In the genomic region with DNA sequence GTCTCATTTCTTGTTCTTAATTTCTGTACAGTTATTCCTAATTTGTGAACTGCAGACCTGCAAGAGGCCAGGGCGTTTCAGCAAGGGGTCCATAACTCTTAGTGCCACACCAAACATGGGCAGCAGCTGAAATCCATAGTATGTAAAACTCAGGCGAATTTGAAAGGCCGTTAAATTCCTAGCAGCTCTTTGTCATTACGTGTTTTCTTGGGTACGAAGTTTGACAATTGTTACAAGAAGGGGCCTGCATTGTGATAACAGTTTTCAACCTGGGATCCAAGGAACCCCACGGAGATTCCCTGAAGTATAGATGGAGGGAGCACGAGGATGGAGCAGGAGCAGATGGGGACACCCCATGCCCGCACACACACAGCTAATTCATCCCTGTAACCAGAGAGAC, we compare ENCODE assay signal across 30 cellular contexts.
DNase-seq lines count a peak whose midpoint lies in the region; ATAC-seq and TF ChIP-seq lines count a peak whose summit lies in the region.
"Had no signal": no experiment of that assay in that cellular context is flagged by ENCODE, and none has a peak within 500 bp of the region (broad histone marks: within the 10 kb centered on the region; RNA-seq: fewer than 3 reads in every experiment).

No MANE protein-coding gene starts in this region.

- H3K36me3 Mint-ChIP-seq in CD4-positive, CD25-positive, alpha-beta regulatory T cell, result no peaks in the 10 kb centered on the region
- peaks cover 3% of the 10 kb centered on the region for H3K36me3 Mint-ChIP-seq in IgD-negative memory B cell

- peak overlapping the region; percentile 89 for H2BK120ac ChIP-seq in trophoblast cell (ENCODE audit: insufficient read depth, low read length, poor library complexity)

- H3K9me3 Mint-ChIP-seq in CD4-positive, CD25-positive, alpha-beta regulatory T cell, result no peaks in the 10 kb centered on the region
- H3K9me3 Mint-ChIP-seq in IgD-negative memory B cell, result no peaks in the 10 kb centered on the region
- H3K9me3 Mint-ChIP-seq: activated CD4-positive, alpha-beta memory T cell treated with anti-CD3 and anti-CD28 coated beads, Interleukin-2, amount 10 ng/mL, durations not matched to agents 7 days and 5 days; activated naive CD4-positive, alpha-beta T cell treated with anti-CD3 and anti-CD28 coated beads for 36 hours; stimulated activated naive CD8-positive, alpha-beta T cell treated with anti-CD3 and anti-CD28 coated beads, Interleukin-15, Interleukin-2, amounts not matched to agents 100 ng/mL and 50 ng/mL, for 24 hours had no signal

- no peaks in the 10 kb centered on the region for H3K9me3 ChIP-seq in CD4-positive, CD25-positive, alpha-beta regulatory T cell (ENCODE audit: control insufficient read depth in 2 of 2, low read length in 2 of 2)
- H3K9me3 ChIP-seq in lower lobe of right lung (no peaks in the 10 kb centered on the region), trophoblast cell (ENCODE audit: insufficient read depth, low read depth, low read length) (peaks cover 2% of the 10 kb centered on the region), BE2C (no peaks in the 10 kb centered on the region)
- H3K9me3 ChIP-seq: body of pancreas, heart left ventricle, pancreas, testis, uterus had no signal

- WGBS in trophoblast cell (ENCODE audit: extremely low coverage, insufficient coverage, insufficient read length), result no CpG with 5 or more reads among the region's 8 CpGs

- H3K36me3 ChIP-seq in CD4-positive, CD25-positive, alpha-beta regulatory T cell (ENCODE audit: control insufficient read depth, insufficient read depth, low read length), result no peaks in the 10 kb centered on the region
- H3K36me3 ChIP-seq in lower lobe of right lung (no peaks in the 10 kb centered on the region), trophoblast cell (ENCODE audit: control insufficient read depth in 1 of 2, insufficient read depth in 2 of 2, low read length in 2 of 2) (no peaks in the 10 kb centered on the region), BE2C (no peaks in the 10 kb centered on the region)
- H3K36me3 ChIP-seq: heart left ventricle, pancreas, uterus had no signal

- no peak for ATAC-seq in CD4-positive, CD25-positive, alpha-beta regulatory T cell (ENCODE audit: low read depth in 2 of 2)
- ATAC-seq in lower lobe of right lung (no peak), HG02870 (IDR thresholded peaks at IDR 0.05; ENCODE audit: unreplicated experiment) (no peak)
- ATAC-seq: body of pancreas, heart left ventricle, left ventricle myocardium superior, pancreas had no signal

- no peak overlapping the region for H2AFZ ChIP-seq in trophoblast cell (ENCODE audit: insufficient read depth, low read length, poor library complexity)

- peak overlapping the region; percentile 57 for H3K14ac ChIP-seq in trophoblast cell (ENCODE audit: low read length)

- intact Hi-C loops in lower lobe of right lung (cut with DNase I), result no loop called here

- H3K27me3 ChIP-seq in CD4-positive, CD25-positive, alpha-beta regulatory T cell (ENCODE audit: control insufficient read depth, insufficient read depth, low read length), result no peaks in the 10 kb centered on the region
- H3K27me3 ChIP-seq in lower lobe of right lung (ENCODE audit: low read depth), result no peaks in the 10 kb centered on the region
- H3K27me3 ChIP-seq in trophoblast cell (ENCODE audit: insufficient read depth, low read length), result no peaks in the 10 kb centered on the region
- no peaks in the 10 kb centered on the region for H3K27me3 ChIP-seq in BE2C
- H3K27me3 ChIP-seq: body of pancreas, dorsolateral prefrontal cortex, heart left ventricle, pancreas, testis, uterus had no signal

- no peak overlapping the region for H3K23ac ChIP-seq in trophoblast cell (ENCODE audit: low read length)

- no peak for TF ChIP-seq CTCF in lower lobe of right lung (IDR thresholded peaks at IDR 0.05)
- no peak for TF ChIP-seq CTCF in BE2C (IDR thresholded peaks at IDR 0.05; ENCODE audit: low read depth, low read length)

- peak overlapping the region; percentile 82 for H4K91ac ChIP-seq in trophoblast cell (ENCODE audit: low read depth, low read length)

- no peak overlapping the region for H4K12ac ChIP-seq in trophoblast cell (ENCODE audit: low read depth, low read length)

- peak overlapping the region; percentile 33 for H3K18ac ChIP-seq in trophoblast cell (ENCODE audit: low read length)

- peak overlapping the region; percentile 51 to 87 (median 52) for H3K27ac Mint-ChIP-seq in CD4-positive, CD25-positive, alpha-beta regulatory T cell
- H3K27ac Mint-ChIP-seq in IgD-negative memory B cell, result peak overlapping the region in 2 of 3 donors; percentile 73 to 91
- H3K27ac Mint-ChIP-seq: activated CD4-positive, alpha-beta memory T cell treated with anti-CD3 and anti-CD28 coated beads, Interleukin-2, amount 10 ng/mL, durations not matched to agents 7 days and 5 days; activated naive CD4-positive, alpha-beta T cell treated with anti-CD3 and anti-CD28 coated beads for 36 hours; stimulated activated naive CD8-positive, alpha-beta T cell treated with anti-CD3 and anti-CD28 coated beads, Interleukin-15, Interleukin-2, amounts not matched to agents 100 ng/mL and 50 ng/mL, for 24 hours had no signal

- H3K4me2 ChIP-seq in trophoblast cell (ENCODE audit: low read length), result no peak overlapping the region

- peak overlapping the region; percentile 17 for H3K4ac ChIP-seq in trophoblast cell (ENCODE audit: low read depth, low read length)

- H3K27me3 Mint-ChIP-seq in CD4-positive, CD25-positive, alpha-beta regulatory T cell, result no peaks in the 10 kb centered on the region
- no peaks in the 10 kb centered on the region for H3K27me3 Mint-ChIP-seq in IgD-negative memory B cell
- H3K27me3 Mint-ChIP-seq: activated CD4-positive, alpha-beta memory T cell treated with anti-CD3 and anti-CD28 coated beads, Interleukin-2, amount 10 ng/mL, durations not matched to agents 7 days and 5 days; stimulated activated naive CD8-positive, alpha-beta T cell treated with anti-CD3 and anti-CD28 coated beads, Interleukin-15, Interleukin-2, amounts not matched to agents 100 ng/mL and 50 ng/mL, for 24 hours had no signal

- H2BK5ac ChIP-seq in trophoblast cell (ENCODE audit: low read depth, low read length, poor library complexity), result peak overlapping the region; percentile 37

- peak overlapping the region; percentile 64 for H2BK12ac ChIP-seq in trophoblast cell (ENCODE audit: low read length)

- H3K9ac ChIP-seq in trophoblast cell (ENCODE audit: low read length), result no peak overlapping the region

- H3K79me2 ChIP-seq in trophoblast cell (ENCODE audit: control insufficient read depth, insufficient read depth, low read length, poor library complexity), result peaks cover 3% of the 10 kb centered on the region

- peaks cover 19 to 93% (median 33%) of the 10 kb centered on the region in 4 donors for H3K4me1 Mint-ChIP-seq in CD4-positive, CD25-positive, alpha-beta regulatory T cell
- peaks cover 37 to 59% (median 59%) of the 10 kb centered on the region in 3 donors for H3K4me1 Mint-ChIP-seq in IgD-negative memory B cell

- H3K79me1 ChIP-seq in trophoblast cell (ENCODE audit: low read length), result peaks cover 51% of the 10 kb centered on the region

- H4K8ac ChIP-seq in trophoblast cell (ENCODE audit: low read depth, low read length), result no peak overlapping the region

- DNase-seq in CD4-positive, CD25-positive, alpha-beta regulatory T cell, result no peak
- DNase-seq in lower lobe of right lung (no peak), trophoblast cell (peak in 1 of 2 donors; percentile 55), BE2C (no peak), NCI-H345 (lab: John Stamatoyannopoulos, UW) (no peak), NOMO-1 treated with DMSO at 0.1 percent for 48 hours (lab: John Stamatoyannopoulos, UW; ENCODE audit: unreplicated experiment) (no peak)
- DNase-seq: activated CD4-positive, alpha-beta memory T cell treated with anti-CD3 and anti-CD28 coated beads, Interleukin-2, amount 10 ng/mL, durations not matched to agents 7 days and 5 days; activated CD8-positive, alpha-beta memory T cell treated with anti-CD3 and anti-CD28 coated beads, Interleukin-2, amount 50 U/mL, for 4 hours; activated naive CD4-positive, alpha-beta T cell treated with anti-CD3 and anti-CD28 coated beads for 36 hours; Calu3; DMS79; dorsolateral prefrontal cortex; heart left ventricle; KG1; kidney; left ventricle myocardium superior; midbrain; NCI-H1417; NCI-H2029; NCI-H526; NK-92 treated with Interleukin-12 subunit alpha and Interleukin-12 subunit beta, amount 100 ng/mL, for 24 hours; pancreas; SHP77; small intestine; testis; uterus had no signal

- H2AK5ac ChIP-seq in trophoblast cell (ENCODE audit: low read length), result peak overlapping the region; percentile 66

- H3K4me3 Mint-ChIP-seq in CD4-positive, CD25-positive, alpha-beta regulatory T cell, result peak overlapping the region in 2 of 4 donors; percentile 7 to 16
- H3K4me3 Mint-ChIP-seq in IgD-negative memory B cell, result peak overlapping the region in 1 of 4 donors; percentile 20
- H3K4me3 Mint-ChIP-seq: activated CD4-positive, alpha-beta memory T cell treated with anti-CD3 and anti-CD28 coated beads, Interleukin-2, amount 10 ng/mL, durations not matched to agents 7 days and 5 days; activated naive CD4-positive, alpha-beta T cell treated with anti-CD3 and anti-CD28 coated beads for 36 hours; stimulated activated naive CD8-positive, alpha-beta T cell treated with anti-CD3 and anti-CD28 coated beads, Interleukin-15, Interleukin-2, amounts not matched to agents 100 ng/mL and 50 ng/mL, for 24 hours had no signal

- H3K27ac ChIP-seq in CD4-positive, CD25-positive, alpha-beta regulatory T cell (ENCODE audit: insufficient read depth, low read length, poor library complexity, severe bottlenecking), result no peak overlapping the region
- H3K27ac ChIP-seq in lower lobe of right lung (peak overlapping the region; percentile 6), trophoblast cell (ENCODE audit: low read depth, low read length) (no peak overlapping the region)
- H3K27ac ChIP-seq: dorsolateral prefrontal cortex, pancreas, testis had no signal

- peaks cover 50% of the 10 kb centered on the region for H3K4me1 ChIP-seq in CD4-positive, CD25-positive, alpha-beta regulatory T cell (ENCODE audit: control insufficient read depth, insufficient read depth, low read length, poor library complexity, severe bottlenecking)
- H3K4me1 ChIP-seq in lower lobe of right lung, result peaks cover 49% of the 10 kb centered on the region
- H3K4me1 ChIP-seq in trophoblast cell (ENCODE audit: control insufficient read depth in 1 of 2, insufficient read depth in 2 of 2, low read length in 2 of 2), result peaks cover 28% of the 10 kb centered on the region in 2 experiments
- no peaks in the 10 kb centered on the region for H3K4me1 ChIP-seq in BE2C

- no peak overlapping the region for H3K4me3 ChIP-seq in CD4-positive, CD25-positive, alpha-beta regulatory T cell (ENCODE audit: low read depth, low read length)
- H3K4me3 ChIP-seq in lower lobe of right lung (no peak overlapping the region), trophoblast cell (ENCODE audit: low read depth, low read length) (no peak overlapping the region), BE2C (ENCODE audit: low read depth, low read length) (no peak overlapping the region)
- H3K4me3 ChIP-seq: body of pancreas, dorsolateral prefrontal cortex, heart left ventricle, pancreas, testis, uterus had no signal
